ENCODE assay signal across 18 cellular contexts in the genomic region with DNA sequence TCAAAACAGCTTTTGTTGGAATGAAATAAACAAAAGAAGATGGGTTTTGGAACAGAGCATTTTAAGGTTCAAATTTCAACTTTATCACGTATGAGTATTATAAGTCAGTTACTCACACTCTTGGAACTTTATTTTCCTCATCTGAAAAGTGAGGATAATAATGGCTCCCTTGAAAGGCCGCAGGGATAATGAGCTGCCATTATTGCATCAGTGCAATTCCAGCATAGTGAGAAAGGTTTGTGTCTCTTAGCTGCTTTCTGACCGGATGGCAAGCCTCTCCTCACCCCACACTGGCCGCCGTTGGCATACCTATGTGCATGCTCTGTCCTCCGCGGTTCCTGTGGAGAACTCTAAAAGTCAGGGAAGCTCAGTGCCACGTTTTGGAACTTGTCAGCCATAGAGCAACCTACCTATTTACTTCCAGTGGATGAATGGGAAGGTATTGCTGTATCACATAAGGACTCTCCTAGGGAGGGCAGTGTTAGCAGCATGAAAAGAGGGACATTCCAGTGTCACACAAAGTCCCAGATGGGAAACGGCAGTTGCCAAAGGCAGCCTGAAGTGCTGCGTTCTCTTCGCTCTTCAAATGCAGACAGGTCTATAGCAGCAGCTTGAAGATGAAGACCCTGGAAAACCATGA.
DNase-seq lines count a peak whose midpoint lies in the region; ATAC-seq and TF ChIP-seq lines count a peak whose summit lies in the region.
"Had no signal": no experiment of that assay in that cellular context is flagged by ENCODE, and none has a peak within 500 bp of the region (broad histone marks: within the 10 kb centered on the region; RNA-seq: fewer than 3 reads in every experiment).

No MANE protein-coding gene starts in this region.

- DNase-seq in COLO829 (ENCODE audit: low spot score) = peak; percentile 29
- peak; percentile 30 for DNase-seq in M059J (ENCODE audit: low read depth)
- peak; percentile 80 for DNase-seq in cerebellum (ENCODE audit: low spot score)
- no peak for DNase-seq in neural crest cell (ENCODE audit: low read depth, low spot score)
- DNase-seq in AG08396 (ENCODE audit: low spot score) = no peak
- DNase-seq in nucleus accumbens (lab: John Stamatoyannopoulos, UW) = no peak
- no peak for DNase-seq in DMS 273 (lab: John Stamatoyannopoulos, UW; ENCODE audit: unreplicated experiment)
- DNase-seq: 8988T, ACHN, H9, Karpas-422, NCI-H1105, NCI-H1436 treated with DMSO at 0.1 percent for 48 hours, NCI-H526 treated with DMSO at 0.1 percent for 48 hours, SHP77 treated with DMSO at 0.1 percent for 48 hours had no signal

- H3K4me1 Mint-ChIP-seq in neural crest cell = peaks cover 25% of the 10 kb centered on the region

- H3K36me3 Mint-ChIP-seq in neural crest cell (ENCODE audit: low read depth) = no peaks in the 10 kb centered on the region

- no peak overlapping the region for H3K4me3 Mint-ChIP-seq in neural crest cell
- H3K4me3 Mint-ChIP-seq: H9 had no signal

- no peak for ATAC-seq in GM19395 (IDR thresholded peaks at IDR 0.05; ENCODE audit: unreplicated experiment)
- ATAC-seq: GM12878, Panc1 had no signal

- H3K9me3 Mint-ChIP-seq in neural crest cell = no peaks in the 10 kb centered on the region
- H3K9me3 Mint-ChIP-seq: H9 had no signal

- H3K27ac Mint-ChIP-seq in neural crest cell (ENCODE audit: unreplicated experiment) = peak overlapping the region; percentile 13
- H3K27ac Mint-ChIP-seq: H9 had no signal

- no peak for TF ChIP-seq CTCF in neural crest cell (conservative IDR thresholded peaks at IDR 0.05)

- no peaks in the 10 kb centered on the region for H3K27me3 Mint-ChIP-seq in neural crest cell (ENCODE audit: low read depth)

Comparison
In these comparisons a context has a peak if more than half of its experiments do, and no peak if none do; other contexts are left out.
1. DNase-seq: peak in COLO829 (single experiment), M059J (single experiment) and cerebellum (single experiment); none in neural crest cell (single experiment), AG08396 (single experiment), nucleus accumbens (0 of 56) and DMS 273 (single experiment).